In genomic region chr14:89399594-89400068, GRCh38 we compare ENCODE assay signal across 9 cellular contexts. TPM values are rescaled to one million over a fixed set of nuclear protein-coding genes. Genes with fewer than 3 reads are reported as not detected.
DNase-seq lines count a peak whose midpoint lies in the region; ATAC-seq and TF ChIP-seq lines count a peak whose summit lies in the region.
"Had no signal": no experiment of that assay in that cellular context is flagged by ENCODE, and none has a peak within 500 bp of the region (broad histone marks: within the 10 kb centered on the region; RNA-seq: fewer than 3 reads in every experiment).

No MANE protein-coding gene starts in this region.

- no peak for TF ChIP-seq CTCF in astrocyte of the cerebellum (IDR thresholded peaks at IDR 0.05; ENCODE audit: low read depth, low read length, missing control alignments)

- peaks cover 33 to 54% (median 50%) of the 10 kb centered on the region in 3 donors for H3K4me1 Mint-ChIP-seq in IgD-negative memory B cell

- no peak overlapping the region for H3K4me3 ChIP-seq in astrocyte of the cerebellum (ENCODE audit: low read depth, low read length)

- H3K27me3 Mint-ChIP-seq in IgD-negative memory B cell, result no peaks in the 10 kb centered on the region
- H3K27me3 Mint-ChIP-seq: dendritic cell treated with granulocyte-macrophage colony-stimulating factor and Interleukin-4, amounts not matched to agents 40 ng/mL and 50 ng/mL, for 4 days had no signal

- in situ Hi-C loops in astrocyte of the cerebellum (cut with HindIII; ENCODE audit: low sequenced_read_pairs), result no loop called here

- peaks cover 0 to 5% (median 0%) of the 10 kb centered on the region in 3 donors for H3K9me3 Mint-ChIP-seq in IgD-negative memory B cell

- H3K27ac Mint-ChIP-seq in IgD-negative memory B cell, result peak overlapping the region in 2 of 3 donors; percentile 3 to 64
- H3K27ac Mint-ChIP-seq: dendritic cell treated with granulocyte-macrophage colony-stimulating factor and Interleukin-4, amounts not matched to agents 40 ng/mL and 50 ng/mL, for 4 days had no signal

- no peak for ATAC-seq in HG02588 (IDR thresholded peaks at IDR 0.05; ENCODE audit: unreplicated experiment)
- ATAC-seq in GM19467 (IDR thresholded peaks at IDR 0.05; ENCODE audit: unreplicated experiment), result no peak
- no peak for ATAC-seq in HG03457 (IDR thresholded peaks at IDR 0.05; ENCODE audit: unreplicated experiment)

- peak overlapping the region in 1 of 4 donors; percentile 30 for H3K4me3 Mint-ChIP-seq in IgD-negative memory B cell
- H3K4me3 Mint-ChIP-seq: dendritic cell treated with granulocyte-macrophage colony-stimulating factor and Interleukin-4, amounts not matched to agents 40 ng/mL and 50 ng/mL, for 4 days had no signal

- H3K36me3 Mint-ChIP-seq in IgD-negative memory B cell, result peaks cover 6% of the 10 kb centered on the region

- DNase-seq in AG08395 (ENCODE audit: low spot score) (peak; percentile 66), astrocyte of the cerebellum (ENCODE audit: low read depth) (peak; percentile 69), kidney tubule cell (ENCODE audit: low spot score) (peak; percentile 52)
- DNase-seq in activated effector memory CD4-positive, alpha-beta T cell treated with Interleukin-2 at 50 U/mL for 16 hours, result no peak

RNA-seq across cellular contexts. Expression of gene FOXN3, which starts 17.4 kb away (rescaled TPM):
- 62.5 TPM for polyA plus RNA-seq in IgD-negative memory B cell
